In the genomic region with DNA sequence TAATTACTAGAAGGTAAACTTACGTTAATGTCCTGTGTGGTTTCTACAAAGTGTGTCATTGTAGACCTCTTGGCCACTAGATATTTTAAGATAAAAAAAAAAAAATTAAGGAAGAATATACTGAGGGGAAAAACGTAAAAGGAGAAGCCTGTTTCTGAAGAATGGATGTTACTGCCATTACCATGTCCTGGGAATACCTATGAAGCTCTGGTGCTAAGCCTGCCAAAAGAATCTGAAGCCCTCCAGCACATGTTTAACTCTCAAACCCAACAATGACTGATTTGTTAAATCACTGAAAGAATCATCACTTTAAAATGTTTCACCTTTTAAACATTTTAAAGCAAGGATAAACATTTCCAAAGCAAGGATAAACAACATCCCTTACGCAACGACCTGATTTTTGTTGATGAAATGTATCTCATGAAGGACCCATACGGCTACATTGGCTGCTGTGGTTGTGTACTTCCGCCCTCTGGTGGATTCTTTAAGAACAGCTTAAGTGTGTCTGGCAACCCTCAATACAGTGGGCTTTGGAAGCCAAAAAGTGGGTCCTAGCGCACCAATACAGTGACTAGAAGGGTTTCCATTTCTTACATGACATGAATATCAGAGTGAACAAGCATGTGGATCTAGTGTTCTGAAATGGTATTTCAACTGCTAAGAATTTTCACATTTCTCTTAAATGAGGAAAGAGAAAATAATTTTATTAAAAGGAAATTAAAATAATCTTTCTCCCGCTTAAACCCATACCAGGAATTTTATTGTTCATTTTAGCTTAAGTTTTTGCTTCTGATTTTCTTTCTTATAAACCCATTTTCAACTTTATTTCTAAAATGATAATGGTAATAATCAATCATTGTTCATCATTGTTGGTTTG, we compare ENCODE assay signal across 8 cellular contexts.
DNase-seq lines count a peak whose midpoint lies in the region; ATAC-seq and TF ChIP-seq lines count a peak whose summit lies in the region.

No MANE protein-coding gene starts in this region.

- no peaks in the 10 kb centered on the region for H3K9me3 ChIP-seq in IMR-90 (ENCODE audit: control insufficient read depth, insufficient read depth, low read length)
- H3K9me3 ChIP-seq in OCI-LY3 (ENCODE audit: insufficient read depth, low read length), result no peaks in the 10 kb centered on the region
- H3K9me3 ChIP-seq in gastroesophageal sphincter, result no peaks in the 10 kb centered on the region
- no peaks in the 10 kb centered on the region for H3K9me3 ChIP-seq in parathyroid adenoma (ENCODE audit: control insufficient read depth, low read length)

- H3K18ac ChIP-seq in IMR-90 (ENCODE audit: low read depth, low read length), result no peak overlapping the region

- H2AFZ ChIP-seq in IMR-90 (replicated peaks; ENCODE audit: low read length, poor library complexity), result no peak overlapping the region
- H2AFZ ChIP-seq in OCI-LY3 (ENCODE audit: low read depth, low read length), result no peak overlapping the region
- H2AFZ ChIP-seq in parathyroid adenoma, result no peak overlapping the region

- TF ChIP-seq POLR2A in IMR-90 (IDR thresholded peaks at IDR 0.05; ENCODE audit: low read depth, low read length) (0 out of 2 replicates have a peak, but pooled peaks have one; percentile 37), gastroesophageal sphincter (IDR thresholded peaks at IDR 0.05) (no peak)

- H3K4me3 ChIP-seq in IMR-90 (ENCODE audit: insufficient read depth, low read depth, low read length) (no peak overlapping the region), OCI-LY3 (ENCODE audit: low read length) (no peak overlapping the region), gastroesophageal sphincter (no peak overlapping the region), parathyroid adenoma (ENCODE audit: low read depth, low read length) (no peak overlapping the region)

- POLR2A ChIA-PET in IMR-90 (lab: Charles Lee; ENCODE audit: unreplicated experiment), result no interaction called here

- H3K79me2 ChIP-seq in OCI-LY3 (ENCODE audit: low read length) (no peaks in the 10 kb centered on the region), parathyroid adenoma (no peaks in the 10 kb centered on the region)

- intact Hi-C loops in IMR-90 (cut with micrococcal nuclease), result loop anchor here (1.0 to 10.0 kb wide), 4 partner anchors 137 to 445 kb away; partner anchors contain the start of gene MBNL2

- in situ Hi-C loops in IMR-90 (cut with MboI; ENCODE audit: low sequenced_read_pairs), result loop anchor here (10.0 kb wide), 2 partner anchors 245 to 325 kb away; no protein-coding TSS in a partner anchor

- H4K5ac ChIP-seq in IMR-90 (ENCODE audit: low read depth, low read length), result no peak overlapping the region

- peaks cover 13% of the 10 kb centered on the region for H3K9me1 ChIP-seq in IMR-90 (ENCODE audit: insufficient read depth, low read length)

- peak overlapping the region; percentile 94 for H2AK5ac ChIP-seq in IMR-90 (ENCODE audit: low read depth, low read length)

- H3K4ac ChIP-seq in IMR-90 (ENCODE audit: low read depth, low read length), result no peak overlapping the region

- H3K79me1 ChIP-seq in IMR-90 (ENCODE audit: low read depth in 1 of 2, low read length in 2 of 2), result peaks cover 31 to 53% of the 10 kb centered on the region in 2 experiments

- peak overlapping the region; percentile 22 for H4K91ac ChIP-seq in IMR-90 (ENCODE audit: insufficient read depth, low read depth, low read length)

- WGBS in IMR-90 (ENCODE audit: extremely low coverage in 2 of 2, insufficient read length in 1 of 2), 2 experiments, result 0% methylated on average over 1 of the region's 8 CpGs; no CpG with 5 or more reads in 1 of the 2 experiments
- 18 to 33% methylated on average over 7 to 8 of the region's 8 CpGs for WGBS in gastroesophageal sphincter (ENCODE audit: low coverage in 1 of 2), 2 donors

- ATAC-seq in GM21576 (IDR thresholded peaks at IDR 0.05; ENCODE audit: unreplicated experiment), result peak; percentile 91
- peak; percentile 95 for ATAC-seq in IMR-90 (ENCODE audit: low read depth)
- ATAC-seq in gastroesophageal sphincter, result peak; percentile 87

- peak overlapping the region; percentile 69; the same call in 1 of the 2 replicates for H2BK120ac ChIP-seq in IMR-90 (ENCODE audit: low read depth, low read length)

- H3K27ac ChIP-seq in IMR-90 (ENCODE audit: insufficient read depth, low read length), result no peak overlapping the region
- no peak overlapping the region for H3K27ac ChIP-seq in OCI-LY3 (ENCODE audit: low read length)
- H3K27ac ChIP-seq in gastroesophageal sphincter, result peak overlapping the region in 3 of 4 donors; percentile 19 to 56 (median 56)
- no peak overlapping the region for H3K27ac ChIP-seq in parathyroid adenoma

- TF ChIP-seq CTCF in IMR-90 (conservative IDR thresholded peaks at IDR 0.05; ENCODE audit: low read depth, low read length) (peak; percentile 81), OCI-LY3 (IDR thresholded peaks at IDR 0.05; ENCODE audit: low read depth, low read length) (peak; percentile 97), gastroesophageal sphincter (IDR thresholded peaks at IDR 0.05) (peak; percentile 79 to 96 (median 89)), parathyroid adenoma (IDR thresholded peaks at IDR 0.05) (peak; percentile 70)

- BruUV-seq in IMR-90 (replicated peaks; lab: Mats Ljungman, UMichigan), result no TSS peak

- H3K36me3 ChIP-seq in IMR-90 (ENCODE audit: control insufficient read depth, insufficient read depth, low read length) (peaks cover 20% of the 10 kb centered on the region), OCI-LY3 (replicated peaks; ENCODE audit: low read depth, low read length) (no peaks in the 10 kb centered on the region), gastroesophageal sphincter (peaks cover 0 to 40% of the 10 kb centered on the region in 2 donors), parathyroid adenoma (ENCODE audit: control insufficient read depth, insufficient read depth, low read length) (no peaks in the 10 kb centered on the region)

- TF ChIP-seq RAD21 in IMR-90 (IDR thresholded peaks at IDR 0.05; ENCODE audit: low read length), result peak; percentile 91

- no peak overlapping the region for H3K9ac ChIP-seq in IMR-90 (ENCODE audit: low read depth, low read length)
- H3K9ac ChIP-seq in OCI-LY3 (ENCODE audit: low read length), result no peak overlapping the region
- H3K9ac ChIP-seq in parathyroid adenoma, result no peak overlapping the region

- no peak overlapping the region for H3K14ac ChIP-seq in IMR-90 (replicated peaks; ENCODE audit: low read depth, low read length)

- H2BK20ac ChIP-seq in IMR-90 (ENCODE audit: low read depth, low read length), result peak overlapping the region; percentile 75; the same call in 1 of the 2 replicates

- no peak overlapping the region for H3K23ac ChIP-seq in IMR-90 (ENCODE audit: low read depth, low read length)

- H2AK9ac ChIP-seq in IMR-90 (replicated peaks; ENCODE audit: low read depth, low read length, poor library complexity), result no peak overlapping the region

- H3K4me1 ChIP-seq in IMR-90 (ENCODE audit: control insufficient read depth, insufficient read depth, low read length) (peaks cover 3% of the 10 kb centered on the region; the same call in 1 of the 2 replicates), OCI-LY3 (ENCODE audit: low read length) (peaks cover 2% of the 10 kb centered on the region; the same call in 1 of the 2 replicates), gastroesophageal sphincter (peaks cover 0 to 54% (median 0%) of the 10 kb centered on the region in 3 donors), parathyroid adenoma (no peaks in the 10 kb centered on the region)

- peak overlapping the region; percentile 85 for H2BK5ac ChIP-seq in IMR-90 (ENCODE audit: low read depth, low read length, poor library complexity, severe bottlenecking)

- H3K27me3 ChIP-seq in IMR-90 (ENCODE audit: control insufficient read depth, insufficient read depth, low read length) (no peaks in the 10 kb centered on the region), OCI-LY3 (ENCODE audit: low read depth, low read length) (no peaks in the 10 kb centered on the region), gastroesophageal sphincter (no peaks in the 10 kb centered on the region), parathyroid adenoma (ENCODE audit: control insufficient read depth, insufficient read depth, low read length) (no peaks in the 10 kb centered on the region)

- DNase-seq in GM04504 (ENCODE audit: low read depth), result peak; percentile 49
- peak; percentile 92 for DNase-seq in IMR-90
- DNase-seq in activated gamma-delta T cell treated with anti-CD3 and anti-CD28 coated beads, Interleukin-2, amount 50 U/mL, for 16 hours (ENCODE audit: low read depth), result peak; percentile 15
- no peak for DNase-seq in GF-D8 (lab: John Stamatoyannopoulos, UW)

- no peak overlapping the region for H2BK15ac ChIP-seq in IMR-90 (ENCODE audit: low read depth, low read length)

- CTCF ChIA-PET in IMR-90 (lab: Yijun Ruan, JAX), result interaction anchor here (1.0 to 1.9 kb wide), 4 partner anchors 131 to 250 kb away, joined by 3 to 17 read pairs (median 4); no protein-coding TSS in a partner anchor

- no peaks in the 10 kb centered on the region for H4K20me1 ChIP-seq in IMR-90 (ENCODE audit: insufficient read depth, low read length)
- H4K20me1 ChIP-seq in OCI-LY3 (ENCODE audit: insufficient read depth, low read length), result no peaks in the 10 kb centered on the region

- H3K56ac ChIP-seq in IMR-90 (ENCODE audit: extremely low read depth, insufficient read depth, low read length), result no peak overlapping the region

- peak overlapping the region in 1 of 2 experiments; percentile 35; a peak in 1 of 4 replicates for H4K8ac ChIP-seq in IMR-90 (ENCODE audit: low read depth in 2 of 2, low read length in 2 of 2)

- no peak overlapping the region for H3K4me2 ChIP-seq in IMR-90 (ENCODE audit: low read depth, low read length)
- H3K4me2 ChIP-seq in OCI-LY3 (ENCODE audit: low read length), result peak overlapping the region; percentile 55
- H3K4me2 ChIP-seq in parathyroid adenoma (ENCODE audit: low read length), result no peak overlapping the region

- dilution Hi-C loops in IMR-90 (cut with HindIII; ENCODE audit: low sequenced_read_pairs, unreplicated experiment), result no loop called here

- no peak for TF ChIP-seq EP300 in gastroesophageal sphincter (IDR thresholded peaks at IDR 0.05)

TF ChIP-seq in IMR-90, 13 proteins besides CTCF, POLR2A, EP300 and RAD21 (continues in another document):
- TF ChIP-seq RCOR1 (IDR thresholded peaks at IDR 0.05; ENCODE audit: insufficient replicate concordance, low read length) (no peak), MXI1 (IDR thresholded peaks at IDR 0.05; ENCODE audit: borderline replicate concordance, low read depth, low read length) (no peak), USF2 (IDR thresholded peaks at IDR 0.05; ENCODE audit: low read depth, low read length) (no peak), SMC3 (IDR thresholded peaks at IDR 0.05; ENCODE audit: low read depth, low read length) (peak; percentile 84)

Comparison
In these comparisons a context has a peak if more than half of its experiments do, and no peak if none do; other contexts are left out.
1. H3K27ac ChIP-seq: peak in gastroesophageal sphincter (3 of 4); none in IMR-90 (single experiment), OCI-LY3 (single experiment) and parathyroid adenoma (single experiment).
2. Peak in every context shown above with its lines, with median percentiles within 50 percentile points of each other: ATAC-seq and CTCF ChIP-seq.